Comparison of ENCODE assay signal across 7 cellular contexts in genomic region chr11:119094816-119095065, GRCh38. TPM values are rescaled to one million over a fixed set of nuclear protein-coding genes. Genes with fewer than 3 reads are reported as not detected.
DNase-seq lines count a peak whose midpoint lies in the region; ATAC-seq and TF ChIP-seq lines count a peak whose summit lies in the region.

No MANE protein-coding gene starts in this region.

- peak overlapping the region; percentile 94 for H3K27ac Mint-ChIP-seq in mesothelial cell of epicardium

- H3K4me1 Mint-ChIP-seq in mesothelial cell of epicardium = peaks cover 30% of the 10 kb centered on the region

- peak overlapping the region; percentile 95 for H3K27ac ChIP-seq in VCaP
- peak overlapping the region; percentile 83 to 96 for H3K27ac ChIP-seq in testis

- H3K36me3 Mint-ChIP-seq in mesothelial cell of epicardium = peaks cover 20% of the 10 kb centered on the region

- H3K36me3 ChIP-seq in testis (ENCODE audit: low read depth, missing control alignments) = no peaks in the 10 kb centered on the region

- peak overlapping the region; percentile 89 for H3K4me3 Mint-ChIP-seq in mesothelial cell of epicardium

- TF ChIP-seq CTCF in VCaP (conservative IDR thresholded peaks at IDR 0.05) (peak; percentile 92), epithelial cell of esophagus (IDR thresholded peaks at IDR 0.05; ENCODE audit: insufficient read depth, low read depth, low read length, missing control alignments) (peak; percentile 56), mesothelial cell of epicardium (IDR thresholded peaks at IDR 0.05; ENCODE audit: unreplicated experiment) (peak; percentile 44), testis (IDR thresholded peaks at IDR 0.05) (peak in 2 of 3 experiments; percentile 55 to 65)

- H3K9me3 ChIP-seq in testis = no peaks in the 10 kb centered on the region

- intact Hi-C loops in testis (cut with DNase I; ENCODE audit: low total_unique reads) = loop anchor here (5.0 to 10.0 kb wide), 2 partner anchors 37 to 90 kb away; partner anchors contain the start of genes HYOU1 and NHERF4

- H3K27me3 Mint-ChIP-seq in mesothelial cell of epicardium (ENCODE audit: low read depth) = no peaks in the 10 kb centered on the region

- WGBS in testis, 2 donors = 0% methylated on average over 12 of the region's 19 CpGs; no CpG with 5 or more reads in 1 of the 2 donors

- H3K27me3 ChIP-seq in testis = no peaks in the 10 kb centered on the region

- peak; percentile 35 for ATAC-seq in GM19395 (IDR thresholded peaks at IDR 0.05; ENCODE audit: unreplicated experiment)
- peak; percentile 42 for ATAC-seq in HG03432 (IDR thresholded peaks at IDR 0.05; ENCODE audit: unreplicated experiment)

- peak; percentile 78 for DNase-seq in ELR (ENCODE audit: low read depth)
- DNase-seq in epithelial cell of esophagus (ENCODE audit: low read depth) = peak; percentile 83
- peak in 1 of 2 experiments; percentile 56 for DNase-seq in mesothelial cell of epicardium (ENCODE audit: low spot score in 2 of 2, unreplicated experiment in 2 of 2)
- DNase-seq in testis = peak; percentile 85

- TF ChIP-seq POLR2A in testis (IDR thresholded peaks at IDR 0.05) = no peak

- H3K4me3 ChIP-seq in epithelial cell of esophagus (ENCODE audit: low read length) (peak overlapping the region; percentile 76), testis (peak overlapping the region; percentile 77 to 80)

- H3K4me1 ChIP-seq in testis = peaks cover 17% of the 10 kb centered on the region

- H3K9me3 Mint-ChIP-seq in mesothelial cell of epicardium = no peaks in the 10 kb centered on the region

RNA-seq across cellular contexts. Expression of gene DPAGT1, which starts 6.9 kb away (rescaled TPM):
- 38.2 to 47.7 TPM (median 44.9 TPM) in 3 replicates for total RNA-seq in mesothelial cell of epicardium
- total RNA-seq in testis = 10 to 100 TPM; 29.4 to 35.5 TPM
- polyA plus RNA-seq in testis (ENCODE audit: insufficient read depth, low read depth, low replicate concordance) = 24.6 TPM

RNA-seq across cellular contexts. Expression of gene HMBS, which starts 10.1 kb away (rescaled TPM):
- total RNA-seq in mesothelial cell of epicardium = 28.0 to 29.1 TPM (median 28.1 TPM) in 3 replicates
- 10 to 100 TPM; 17.0 to 17.3 TPM for total RNA-seq in testis
- polyA plus RNA-seq in testis (ENCODE audit: insufficient read depth, low read depth, low replicate concordance) = 14.0 TPM

RNA-seq across cellular contexts. Expression of gene C2CD2L, which starts 12.4 kb away (rescaled TPM):
- 8.7 to 10.5 TPM (median 10.0 TPM) in 3 replicates for total RNA-seq in mesothelial cell of epicardium
- total RNA-seq in testis = 10 to 100 TPM; 11.7 to 12.3 TPM
- 7.8 TPM for polyA plus RNA-seq in testis (ENCODE audit: insufficient read depth, low read depth, low replicate concordance)

RNA-seq across cellular contexts. Expression of gene HINFP, which starts 26.6 kb away (rescaled TPM):
- total RNA-seq in mesothelial cell of epicardium = 32.8 to 36.7 TPM (median 34.4 TPM) in 3 replicates
- total RNA-seq in testis = 10 to 100 TPM; 58.3 to 58.7 TPM
- 38.3 TPM for polyA plus RNA-seq in testis (ENCODE audit: insufficient read depth, low read depth, low replicate concordance)

RNA-seq across cellular contexts. Expression of gene VPS11, which starts 27.1 kb away (rescaled TPM):
- 32.5 to 35.2 TPM (median 32.6 TPM) in 3 replicates for total RNA-seq in mesothelial cell of epicardium
- total RNA-seq in testis = 10 to 100 TPM; 50.7 to 56.7 TPM
- 60.5 TPM for polyA plus RNA-seq in testis (ENCODE audit: insufficient read depth, low read depth, low replicate concordance)
